In the genomic region with DNA sequence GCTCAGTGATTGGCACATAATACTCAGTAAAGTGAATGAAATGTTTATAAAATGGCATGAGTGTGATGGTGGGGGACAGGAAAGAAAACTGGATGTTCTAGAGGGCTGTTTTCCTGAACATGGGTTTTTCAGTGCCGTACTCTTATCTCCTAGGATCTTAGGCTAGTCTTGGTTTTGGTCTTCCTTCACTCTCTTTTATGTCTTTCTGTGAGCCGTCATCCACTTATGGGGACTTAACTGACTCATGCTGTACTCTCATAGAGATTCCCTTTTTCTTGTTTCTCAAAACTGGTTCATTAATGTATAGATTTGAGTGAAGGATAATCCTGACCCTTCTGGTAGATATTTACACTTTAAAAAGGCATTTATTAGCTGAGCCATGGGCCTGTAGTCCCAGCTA, we compare ENCODE assay signal across 22 cellular contexts.
"Had no signal": no experiment of that assay in that cellular context is flagged by ENCODE, and none has a peak within 500 bp of the region (broad histone marks: within the 10 kb centered on the region; RNA-seq: fewer than 3 reads in every experiment).

No MANE protein-coding gene starts in this region.

- H3K4me3 Mint-ChIP-seq: activated naive CD4-positive, alpha-beta T cell treated with anti-CD3 and anti-CD28 coated beads, Interleukin-2, amount 50 U/mL, for 24 hours; effector memory CD8-positive, alpha-beta T cell; immature natural killer cell; natural killer cell; type B pancreatic cell had no signal

- H3K27me3 Mint-ChIP-seq: activated naive CD4-positive, alpha-beta T cell treated with anti-CD3 and anti-CD28 coated beads, Interleukin-2, amount 50 U/mL, for 24 hours; effector memory CD8-positive, alpha-beta T cell; progenitor cell of endocrine pancreas; type B pancreatic cell had no signal

- H3K36me3 Mint-ChIP-seq: natural killer cell had no signal

- H3K27ac Mint-ChIP-seq: activated naive CD4-positive, alpha-beta T cell treated with anti-CD3 and anti-CD28 coated beads, Interleukin-2, amount 50 U/mL, for 24 hours; immature natural killer cell; natural killer cell; progenitor cell of endocrine pancreas; type B pancreatic cell had no signal

- H3K9me3 Mint-ChIP-seq: activated naive CD4-positive, alpha-beta T cell treated with anti-CD3 and anti-CD28 coated beads, Interleukin-2, amount 50 U/mL, for 24 hours; effector memory CD8-positive, alpha-beta T cell; immature natural killer cell; natural killer cell; type B pancreatic cell had no signal

- DNase-seq: activated CD4-positive, alpha-beta T cell treated with anti-CD3 and anti-CD28 coated beads, Interleukin-2, amount 50 U/mL, for 48 hours; activated CD4-positive, CD25-positive, alpha-beta regulatory T cell treated with anti-CD3 and anti-CD28 coated beads, Interleukin-2, amount 50 U/mL, for 72 hours; activated gamma-delta T cell; amniotic stem cell; colonic mucosa; dorsolateral prefrontal cortex; effector memory CD8-positive, alpha-beta T cell; glutamatergic neuron; immature natural killer cell; left lung; midbrain; natural killer cell; retina; stimulated activated CD4-positive, alpha-beta T cell treated with anti-CD3 and anti-CD28 coated beads, Interleukin-2, amount 100 ng/mL, for 48 hours; stimulated activated CD8-positive, alpha-beta memory T cell treated with anti-CD3 and anti-CD28 coated beads, Interleukin-4, amount 100 ng/mL, for 48 hours; stimulated activated naive CD4-positive, alpha-beta T cell; testis had no signal

- FAIRE-seq: bronchial epithelial cell, frontal cortex had no signal

- ATAC-seq: effector memory CD8-positive, alpha-beta T cell; left lung; natural killer cell had no signal
